8 cellular contexts compared by ENCODE assay signal in genomic region chr12:12724421-12725085, GRCh38.
DNase-seq lines count a peak whose midpoint lies in the region; ATAC-seq and TF ChIP-seq lines count a peak whose summit lies in the region.

No MANE protein-coding gene starts in this region.

- H3K36me3 ChIP-seq in adipocyte (ENCODE audit: control insufficient read depth, insufficient read depth, low read length, severe bottlenecking): peaks cover 21% of the 10 kb centered on the region
- peaks cover 30% of the 10 kb centered on the region for H3K36me3 ChIP-seq in iPS-20b (ENCODE audit: insufficient read depth, low read depth, low read length)

- peak; percentile 0 for ATAC-seq in stimulated activated naive CD8-positive, alpha-beta T cell treated with anti-CD3 and anti-CD28 coated beads, Interleukin-15, Interleukin-2, amounts not matched to agents 100 U/mL and 50 U/mL, for 24 hours
- no peak for ATAC-seq in HG02973 (IDR thresholded peaks at IDR 0.05; ENCODE audit: unreplicated experiment)

- H3K27ac Mint-ChIP-seq in activated T-cell treated with anti-CD3 and anti-CD28 coated beads, Interleukin-2, amount 50 U/mL, for 24 hours: peak overlapping the region; percentile 99

- peaks cover 75% of the 10 kb centered on the region for H3K36me3 Mint-ChIP-seq in activated T-cell treated with anti-CD3 and anti-CD28 coated beads, Interleukin-2, amount 50 U/mL, for 24 hours (ENCODE audit: low read depth)

- peak overlapping the region; percentile 98 for H3K27ac ChIP-seq in HL-60 (replicated peaks)
- peak overlapping the region; percentile 78 for H3K27ac ChIP-seq in iPS-20b (ENCODE audit: low read length)

- H3K4me1 Mint-ChIP-seq in activated T-cell treated with anti-CD3 and anti-CD28 coated beads, Interleukin-2, amount 50 U/mL, for 24 hours (ENCODE audit: low read depth): peaks cover 58% of the 10 kb centered on the region

- H3K4me3 Mint-ChIP-seq in activated T-cell treated with anti-CD3 and anti-CD28 coated beads, Interleukin-2, amount 50 U/mL, for 24 hours: peak overlapping the region; percentile 99

- no peak for DNase-seq in activated T-cell treated with anti-CD3 and anti-CD28 coated beads, Interleukin-2, amount 50 U/mL, for 24 hours
- DNase-seq in activated T-cell treated with anti-CD3 and anti-CD28 coated beads for 4 hours (no peak), HL-60 (ENCODE audit: low read depth in 1 of 2, low spot score in 1 of 2) (no peak), adipocyte (ENCODE audit: low read depth) (peak; percentile 54), NK-92 (lab: John Stamatoyannopoulos, UW; ENCODE audit: unreplicated experiment) (no peak)
- DNase-seq in stimulated activated naive CD8-positive, alpha-beta T cell treated with anti-CD3 and anti-CD28 coated beads, Interleukin-15, Interleukin-2, amounts not matched to agents 100 U/mL and 50 U/mL, for 24 hours: no peak

- H3K9me3 ChIP-seq in adipocyte (ENCODE audit: control insufficient read depth, low read length) (no peaks in the 10 kb centered on the region), iPS-20b (ENCODE audit: insufficient read depth, low read depth, low read length) (no peaks in the 10 kb centered on the region)

- no peak for TF ChIP-seq CTCF in HL-60 (IDR thresholded peaks at IDR 0.05; ENCODE audit: insufficient read depth, low read length)

- H3K4me1 ChIP-seq in adipocyte (ENCODE audit: control insufficient read depth, insufficient read depth, low read length): peaks cover 45% of the 10 kb centered on the region
- peaks cover 2% of the 10 kb centered on the region; the same call in 1 of the 2 replicates for H3K4me1 ChIP-seq in iPS-20b (ENCODE audit: insufficient read depth, low read length)

- H3K4me3 ChIP-seq in HL-60 (replicated peaks; ENCODE audit: insufficient read depth, low read length) (peak overlapping the region; percentile 52), adipocyte (ENCODE audit: low read length) (peak overlapping the region; percentile 99), iPS-20b (ENCODE audit: low read length) (peak overlapping the region; percentile 90)

- H3K9ac ChIP-seq in adipocyte (ENCODE audit: low read length) (peak overlapping the region; percentile 99), iPS-20b (ENCODE audit: low read depth, low read length) (peak overlapping the region; percentile 84; the same call in 1 of the 2 replicates)

- H3K27me3 ChIP-seq in HL-60 (ENCODE audit: insufficient read depth, poor library complexity, severe bottlenecking) (no peaks in the 10 kb centered on the region), adipocyte (replicated peaks; ENCODE audit: control insufficient read depth, insufficient read depth, low read length) (no peaks in the 10 kb centered on the region), iPS-20b (ENCODE audit: insufficient read depth, low read length) (peaks cover 40% of the 10 kb centered on the region)

- no peaks in the 10 kb centered on the region for H3K9me3 Mint-ChIP-seq in activated T-cell treated with anti-CD3 and anti-CD28 coated beads, Interleukin-2, amount 50 U/mL, for 24 hours

- no peaks in the 10 kb centered on the region for H3K27me3 Mint-ChIP-seq in activated T-cell treated with anti-CD3 and anti-CD28 coated beads, Interleukin-2, amount 50 U/mL, for 24 hours
